Comparison of ENCODE assay signal across 2 cellular contexts in the genomic region with DNA sequence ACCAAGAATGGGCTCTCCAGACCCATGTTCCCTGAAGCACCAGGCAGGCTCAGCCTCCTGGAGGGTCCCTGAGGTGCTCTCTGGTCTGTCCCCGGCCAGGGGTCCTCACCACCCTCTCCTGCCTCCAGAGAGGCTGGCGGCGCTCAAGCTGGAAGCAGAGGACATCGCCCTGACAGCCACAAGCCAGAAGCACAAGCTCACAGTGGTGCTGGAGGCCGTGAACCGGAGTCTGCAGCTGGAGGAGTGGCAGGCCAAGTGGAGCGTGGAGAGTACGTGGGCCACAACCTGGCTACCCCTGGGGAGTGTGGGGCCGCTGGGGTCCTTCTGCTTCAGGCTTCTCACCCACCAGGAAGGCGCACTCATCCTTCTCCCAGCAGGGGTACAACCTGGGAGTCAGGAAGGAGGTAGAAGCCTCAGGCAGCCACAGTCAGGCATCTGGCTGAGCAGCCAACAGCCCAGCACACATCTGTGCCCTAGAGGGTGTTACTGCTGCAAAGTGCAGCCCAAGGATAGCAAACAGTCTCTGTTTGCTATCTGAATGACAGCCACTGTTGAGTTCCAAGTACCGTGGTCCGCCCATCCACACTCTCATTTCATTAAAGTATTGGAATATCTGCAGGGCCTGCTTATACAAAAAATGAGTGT.
A peak's percentile ranks its signal among the peaks of the same experiment; 100 is the strongest.
TF ChIP-seq lines count a peak whose summit lies in the region.

No MANE protein-coding gene starts in this region.

TF ChIP-seq in HEK293, 187 proteins besides CTCF, POLR2A, EP300 and RAD21:
- TF ChIP-seq OSR2 (tag by site-specific recombination; IDR thresholded peaks at IDR 0.05): no peak
- TF ChIP-seq ZIC2 (tag by site-specific recombination; IDR thresholded peaks at IDR 0.05): peak; percentile 86
- no peak for TF ChIP-seq ZNF707 (tag by site-specific recombination; IDR thresholded peaks at IDR 0.05)
- peak; percentile 71 for TF ChIP-seq GLIS1 (tag by site-specific recombination; IDR thresholded peaks at IDR 0.05)
- TF ChIP-seq, protein P1, sequence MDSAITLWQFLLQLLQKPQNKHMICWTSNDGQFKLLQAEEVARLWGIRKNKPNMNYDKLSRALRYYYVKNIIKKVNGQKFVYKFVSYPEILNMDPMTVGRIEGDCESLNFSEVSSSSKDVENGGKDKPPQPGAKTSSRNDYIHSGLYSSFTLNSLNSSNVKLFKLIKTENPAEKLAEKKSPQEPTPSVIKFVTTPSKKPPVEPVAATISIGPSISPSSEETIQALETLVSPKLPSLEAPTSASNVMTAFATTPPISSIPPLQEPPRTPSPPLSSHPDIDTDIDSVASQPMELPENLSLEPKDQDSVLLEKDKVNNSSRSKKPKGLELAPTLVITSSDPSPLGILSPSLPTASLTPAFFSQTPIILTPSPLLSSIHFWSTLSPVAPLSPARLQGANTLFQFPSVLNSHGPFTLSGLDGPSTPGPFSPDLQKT (IDR thresholded peaks at IDR 0.05; ENCODE audit: borderline replicate concordance, low read depth, low read length): no peak
- TF ChIP-seq ZNF133 (tag by site-specific recombination; IDR thresholded peaks at IDR 0.05): no peak

TF ChIP-seq in HepG2, 621 proteins besides CTCF, POLR2A, EP300 and RAD21:
- TF ChIP-seq CHD2 (IDR thresholded peaks at IDR 0.05; ENCODE audit: low read depth, low read length) (no peak), TRIM24 (CRISPR knock-in tag; IDR thresholded peaks at IDR 0.05) (no peak), DNMT1 (CRISPR knock-in tag; IDR thresholded peaks at IDR 0.05) (no peak), ZKSCAN5 (CRISPR knock-in tag; IDR thresholded peaks at IDR 0.05) (no peak), ZMYM4 (CRISPR knock-in tag; IDR thresholded peaks at IDR 0.05) (no peak), DPF2 (CRISPR knock-in tag; IDR thresholded peaks at IDR 0.05; ENCODE audit: borderline replicate concordance, low read depth) (no peak), SRSF1 (optimal IDR thresholded peaks at IDR 0.05; ENCODE audit: low read depth, low read length) (no peak), ARNT2 (CRISPR knock-in tag; IDR thresholded peaks at IDR 0.05; ENCODE audit: low read depth) (no peak), PAX8 (CRISPR knock-in tag; IDR thresholded peaks at IDR 0.05; ENCODE audit: borderline replicate concordance) (no peak), ZBTB7A (CRISPR knock-in tag; IDR thresholded peaks at IDR 0.05) (no peak), ZNF746 (CRISPR knock-in tag; IDR thresholded peaks at IDR 0.05) (no peak), MAFG (CRISPR knock-in tag; IDR thresholded peaks at IDR 0.05) (no peak), NCOA2 (CRISPR knock-in tag; IDR thresholded peaks at IDR 0.05) (no peak)
- TF ChIP-seq, protein P2, sequence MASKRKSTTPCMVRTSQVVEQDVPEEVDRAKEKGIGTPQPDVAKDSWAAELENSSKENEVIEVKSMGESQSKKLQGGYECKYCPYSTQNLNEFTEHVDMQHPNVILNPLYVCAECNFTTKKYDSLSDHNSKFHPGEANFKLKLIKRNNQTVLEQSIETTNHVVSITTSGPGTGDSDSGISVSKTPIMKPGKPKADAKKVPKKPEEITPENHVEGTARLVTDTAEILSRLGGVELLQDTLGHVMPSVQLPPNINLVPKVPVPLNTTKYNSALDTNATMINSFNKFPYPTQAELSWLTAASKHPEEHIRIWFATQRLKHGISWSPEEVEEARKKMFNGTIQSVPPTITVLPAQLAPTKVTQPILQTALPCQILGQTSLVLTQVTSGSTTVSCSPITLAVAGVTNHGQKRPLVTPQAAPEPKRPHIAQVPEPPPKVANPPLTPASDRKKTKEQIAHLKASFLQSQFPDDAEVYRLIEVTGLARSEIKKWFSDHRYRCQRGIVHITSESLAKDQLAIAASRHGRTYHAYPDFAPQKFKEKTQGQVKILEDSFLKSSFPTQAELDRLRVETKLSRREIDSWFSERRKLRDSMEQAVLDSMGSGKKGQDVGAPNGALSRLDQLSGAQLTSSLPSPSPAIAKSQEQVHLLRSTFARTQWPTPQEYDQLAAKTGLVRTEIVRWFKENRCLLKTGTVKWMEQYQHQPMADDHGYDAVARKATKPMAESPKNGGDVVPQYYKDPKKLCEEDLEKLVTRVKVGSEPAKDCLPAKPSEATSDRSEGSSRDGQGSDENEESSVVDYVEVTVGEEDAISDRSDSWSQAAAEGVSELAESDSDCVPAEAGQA (IDR thresholded peaks at IDR 0.05; ENCODE audit: low read depth): no peak
- TF ChIP-seq, protein P2 (CRISPR knock-in tag; IDR thresholded peaks at IDR 0.05; ENCODE audit: borderline replicate concordance): no peak
- TF ChIP-seq, protein P3, sequence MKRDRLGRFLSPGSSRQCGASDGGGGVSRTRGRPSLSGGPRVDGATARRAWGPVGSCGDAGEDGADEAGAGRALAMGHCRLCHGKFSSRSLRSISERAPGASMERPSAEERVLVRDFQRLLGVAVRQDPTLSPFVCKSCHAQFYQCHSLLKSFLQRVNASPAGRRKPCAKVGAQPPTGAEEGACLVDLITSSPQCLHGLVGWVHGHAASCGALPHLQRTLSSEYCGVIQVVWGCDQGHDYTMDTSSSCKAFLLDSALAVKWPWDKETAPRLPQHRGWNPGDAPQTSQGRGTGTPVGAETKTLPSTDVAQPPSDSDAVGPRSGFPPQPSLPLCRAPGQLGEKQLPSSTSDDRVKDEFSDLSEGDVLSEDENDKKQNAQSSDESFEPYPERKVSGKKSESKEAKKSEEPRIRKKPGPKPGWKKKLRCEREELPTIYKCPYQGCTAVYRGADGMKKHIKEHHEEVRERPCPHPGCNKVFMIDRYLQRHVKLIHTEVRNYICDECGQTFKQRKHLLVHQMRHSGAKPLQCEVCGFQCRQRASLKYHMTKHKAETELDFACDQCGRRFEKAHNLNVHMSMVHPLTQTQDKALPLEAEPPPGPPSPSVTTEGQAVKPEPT (CRISPR knock-in tag; IDR thresholded peaks at IDR 0.05; ENCODE audit: low read depth): no peak
